In the genomic region with DNA sequence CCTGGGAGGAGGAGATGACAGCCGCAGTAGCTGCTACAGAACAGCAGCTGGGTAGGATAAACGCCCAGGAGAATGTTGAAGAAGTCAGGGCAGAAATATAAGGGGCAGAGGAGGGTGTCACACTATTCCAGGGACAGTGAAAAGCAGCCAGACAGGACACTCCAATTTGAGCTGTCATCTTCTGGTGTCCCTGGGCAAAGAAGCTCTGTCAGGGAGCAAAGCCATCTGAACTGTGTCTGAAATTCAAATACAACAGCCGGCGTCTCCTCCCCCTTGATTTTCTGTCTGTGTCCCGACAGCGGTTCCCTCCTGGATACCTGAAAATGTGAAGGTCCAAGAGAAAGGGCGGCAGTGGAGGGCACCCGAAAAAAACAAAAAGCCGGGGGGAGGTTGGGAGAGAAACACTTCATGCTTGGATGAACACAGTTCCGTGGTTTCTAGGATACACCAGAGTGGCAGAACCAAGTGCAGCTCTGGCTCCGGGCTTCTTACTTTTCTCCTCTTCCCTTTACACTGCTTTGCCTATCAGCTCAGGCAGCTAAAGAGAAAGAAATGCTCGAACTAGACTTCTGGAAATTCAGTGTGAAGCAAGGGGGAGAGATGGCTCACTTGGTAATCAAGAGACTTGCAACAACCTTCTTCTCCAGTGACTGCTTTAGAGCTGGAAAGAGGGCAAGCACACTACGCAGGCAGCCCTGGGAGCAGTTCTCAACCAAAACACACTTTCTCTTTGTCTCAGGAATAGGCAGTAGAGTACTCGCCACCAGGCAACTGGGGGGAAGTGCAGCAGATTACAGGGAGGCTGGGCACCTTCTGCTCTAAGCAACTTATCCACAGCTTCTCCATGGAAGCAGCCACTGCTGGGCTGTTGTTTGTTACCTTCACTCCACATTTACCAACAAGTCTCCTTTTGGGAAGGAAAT, we compare ENCODE assay signal across 10 cellular contexts.
A peak's percentile ranks its signal among the peaks of the same experiment; 100 is the strongest.
DNase-seq lines count a peak whose midpoint lies in the region; ATAC-seq lines count a peak whose summit lies in the region.
"Had no signal": no experiment of that assay in that cellular context is flagged by ENCODE, and none has a peak within 500 bp of the region (broad histone marks: within the 10 kb centered on the region; RNA-seq: fewer than 3 reads in every experiment).

No MANE protein-coding gene starts in this region.

- peaks cover 49% of the 10 kb centered on the region for H3K27me3 Mint-ChIP-seq in activated CD8-positive, alpha-beta T cell treated with anti-CD3 and anti-CD28 coated beads, Interleukin-2, amount 10 ng/mL, durations not matched to agents 7 days and 5 days (ENCODE audit: low read depth)
- peaks cover 52 to 73% (median 64%) of the 10 kb centered on the region in 5 donors for H3K27me3 Mint-ChIP-seq in naive thymus-derived CD4-positive, alpha-beta T cell

- intact Hi-C loops in naive thymus-derived CD4-positive, alpha-beta T cell (cut with micrococcal nuclease): no loop called here

- no peaks in the 10 kb centered on the region for H3K36me3 ChIP-seq in naive thymus-derived CD4-positive, alpha-beta T cell (ENCODE audit: control insufficient read depth in 2 of 3, insufficient read depth in 3 of 3, low read length in 3 of 3)

- peaks cover 0 to 8% of the 10 kb centered on the region in 2 donors for H3K27me3 ChIP-seq in naive thymus-derived CD4-positive, alpha-beta T cell (ENCODE audit: control insufficient read depth in 2 of 2, insufficient read depth in 2 of 2, low read length in 2 of 2)

- no peaks in the 10 kb centered on the region for H3K4me1 ChIP-seq in naive thymus-derived CD4-positive, alpha-beta T cell (ENCODE audit: control insufficient read depth in 2 of 2, insufficient read depth in 2 of 2, low read length in 2 of 2)
- H3K4me1 ChIP-seq: Caco-2 had no signal

- no peaks in the 10 kb centered on the region for H3K9me3 ChIP-seq in naive thymus-derived CD4-positive, alpha-beta T cell (ENCODE audit: control insufficient read depth in 2 of 3, low read length in 3 of 3)
- H3K9me3 ChIP-seq: Caco-2 had no signal

- ATAC-seq in activated CD8-positive, alpha-beta T cell treated with anti-CD3 and anti-CD28 coated beads, Interleukin-2, amount 10 ng/mL, durations not matched to agents 7 days and 5 days: no peak
- ATAC-seq in naive thymus-derived CD4-positive, alpha-beta T cell: no peak
- ATAC-seq in HG02840 (IDR thresholded peaks at IDR 0.05; ENCODE audit: low FRiP score, unreplicated experiment): no peak
- ATAC-seq: K562 had no signal

- no peak overlapping the region for H3K4me3 ChIP-seq in naive thymus-derived CD4-positive, alpha-beta T cell (ENCODE audit: low read length)
- H3K4me3 ChIP-seq: K562 had no signal

- no peaks in the 10 kb centered on the region for H3K9me3 Mint-ChIP-seq in activated CD8-positive, alpha-beta T cell treated with anti-CD3 and anti-CD28 coated beads, Interleukin-2, amount 10 ng/mL, durations not matched to agents 7 days and 5 days (ENCODE audit: insufficient read depth)
- peaks cover 0 to 7% (median 0%) of the 10 kb centered on the region in 11 donors for H3K9me3 Mint-ChIP-seq in naive thymus-derived CD4-positive, alpha-beta T cell

- H3K4me1 Mint-ChIP-seq in activated CD8-positive, alpha-beta T cell treated with anti-CD3 and anti-CD28 coated beads, Interleukin-2, amount 10 ng/mL, durations not matched to agents 7 days and 5 days (ENCODE audit: low read depth): no peaks in the 10 kb centered on the region
- H3K4me1 Mint-ChIP-seq in naive thymus-derived CD4-positive, alpha-beta T cell: peaks cover 0 to 2% (median 0%) of the 10 kb centered on the region in 7 donors

- DNase-seq in Caki2 (ENCODE audit: low read depth) (peak; percentile 1), NCI-H1417 (lab: John Stamatoyannopoulos, UW) (peak; percentile 95 to 99 (median 98)), SHP77 (lab: John Stamatoyannopoulos, UW) (peak; percentile 94), medulla oblongata (ENCODE audit: extremely low spot score) (peak; percentile 16), HT-29 (ENCODE audit: low spot score) (no peak)
- no peak for DNase-seq in activated CD8-positive, alpha-beta T cell treated with anti-CD3 and anti-CD28 coated beads, Interleukin-2, amount 10 ng/mL, durations not matched to agents 7 days and 5 days
- DNase-seq in naive thymus-derived CD4-positive, alpha-beta T cell: no peak
- DNase-seq: Caco-2 had no signal

- CTCF ChIA-PET in activated CD8-positive, alpha-beta T cell treated with anti-CD3 and anti-CD28 coated beads, Interleukin-2, amount 10 ng/mL, durations not matched to agents 7 days and 5 days (lab: Charles Lee): no interaction called here
- CTCF ChIA-PET in naive thymus-derived CD4-positive, alpha-beta T cell (lab: Charles Lee): no interaction called here

- no peak overlapping the region for H3K4me3 Mint-ChIP-seq in activated CD8-positive, alpha-beta T cell treated with anti-CD3 and anti-CD28 coated beads, Interleukin-2, amount 10 ng/mL, durations not matched to agents 7 days and 5 days
- H3K4me3 Mint-ChIP-seq in naive thymus-derived CD4-positive, alpha-beta T cell: no peak overlapping the region

- no peak overlapping the region for H3K27ac ChIP-seq in naive thymus-derived CD4-positive, alpha-beta T cell (ENCODE audit: low read depth, low read length)

- POLR2A ChIA-PET in activated CD8-positive, alpha-beta T cell treated with anti-CD3 and anti-CD28 coated beads, Interleukin-2, amount 10 ng/mL, durations not matched to agents 7 days and 5 days (lab: Charles Lee): no interaction called here
- POLR2A ChIA-PET in naive thymus-derived CD4-positive, alpha-beta T cell (lab: Charles Lee): no interaction called here

- no peak overlapping the region for H3K27ac Mint-ChIP-seq in activated CD8-positive, alpha-beta T cell treated with anti-CD3 and anti-CD28 coated beads, Interleukin-2, amount 10 ng/mL, durations not matched to agents 7 days and 5 days
- H3K27ac Mint-ChIP-seq in naive thymus-derived CD4-positive, alpha-beta T cell: no peak overlapping the region

- in situ Hi-C loops in Caki2 (cut with HindIII; ENCODE audit: low pct_unique_long_range_greater_than_20kb, low sequenced_read_pairs): no loop called here

- no peaks in the 10 kb centered on the region for H3K36me3 Mint-ChIP-seq in activated CD8-positive, alpha-beta T cell treated with anti-CD3 and anti-CD28 coated beads, Interleukin-2, amount 10 ng/mL, durations not matched to agents 7 days and 5 days (ENCODE audit: low read depth)
- no peaks in the 10 kb centered on the region for H3K36me3 Mint-ChIP-seq in naive thymus-derived CD4-positive, alpha-beta T cell

Comparison
In these comparisons a context has a peak if more than half of its experiments do, and no peak if none do; other contexts are left out.
1. DNase-seq: peak in Caki2 (single experiment), NCI-H1417 (3 of 3), SHP77 (2 of 2) and medulla oblongata (single experiment); none in activated CD8-positive, alpha-beta T cell treated with anti-CD3 and anti-CD28 coated beads, Interleukin-2, amount 10 ng/mL, durations not matched to agents 7 days and 5 days (single experiment), HT-29 (single experiment) and naive thymus-derived CD4-positive, alpha-beta T cell (0 of 9).